Comparison of ENCODE assay signal across 2 cellular contexts in the genomic region with DNA sequence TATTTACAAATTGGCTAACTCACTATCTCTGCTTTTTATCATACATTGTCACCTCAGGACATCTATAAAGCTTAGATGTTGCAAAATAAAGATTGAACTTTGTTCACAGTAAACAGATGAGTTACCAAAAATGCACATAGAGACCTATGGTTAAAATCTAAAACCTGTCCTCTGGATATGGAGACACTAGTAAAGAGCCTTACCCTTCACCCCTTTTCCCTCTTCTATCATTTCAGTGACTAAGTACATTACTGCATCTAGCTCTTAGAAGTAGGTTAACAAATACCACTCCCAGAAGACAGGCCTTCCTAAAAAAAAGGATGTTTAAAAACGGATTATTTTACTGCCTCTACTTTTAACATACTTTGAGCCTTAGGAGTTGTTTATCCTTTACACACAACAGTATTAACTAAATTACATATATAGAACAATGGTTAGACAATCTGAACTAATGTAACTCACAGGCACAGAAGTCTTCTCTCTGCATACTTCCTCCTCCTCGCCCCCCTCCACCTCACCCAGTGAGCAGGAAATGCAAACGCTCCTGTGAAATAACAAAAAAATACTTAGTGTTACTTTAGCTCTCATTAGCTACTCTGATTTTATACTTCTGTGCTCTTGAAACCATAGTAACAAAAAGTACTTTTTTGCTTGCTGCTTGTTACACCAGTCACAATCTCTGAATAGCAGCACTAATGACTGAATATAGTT.
TF ChIP-seq lines count a peak whose summit lies in the region.

No MANE protein-coding gene starts in this region.

TF ChIP-seq in A549, 52 proteins besides CTCF, POLR2A, EP300 and RAD21 (continued from another document):
- TF ChIP-seq, protein P1, sequence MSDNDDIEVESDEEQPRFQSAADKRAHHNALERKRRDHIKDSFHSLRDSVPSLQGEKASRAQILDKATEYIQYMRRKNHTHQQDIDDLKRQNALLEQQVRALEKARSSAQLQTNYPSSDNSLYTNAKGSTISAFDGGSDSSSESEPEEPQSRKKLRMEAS (IDR thresholded peaks at IDR 0.05): no peak
- no peak for TF ChIP-seq SMC3 (IDR thresholded peaks at IDR 0.05)
- TF ChIP-seq HOXA7 (CRISPR knock-in tag; IDR thresholded peaks at IDR 0.05): no peak
- no peak for TF ChIP-seq JUN (IDR thresholded peaks at IDR 0.05)
- TF ChIP-seq, protein P2, sequence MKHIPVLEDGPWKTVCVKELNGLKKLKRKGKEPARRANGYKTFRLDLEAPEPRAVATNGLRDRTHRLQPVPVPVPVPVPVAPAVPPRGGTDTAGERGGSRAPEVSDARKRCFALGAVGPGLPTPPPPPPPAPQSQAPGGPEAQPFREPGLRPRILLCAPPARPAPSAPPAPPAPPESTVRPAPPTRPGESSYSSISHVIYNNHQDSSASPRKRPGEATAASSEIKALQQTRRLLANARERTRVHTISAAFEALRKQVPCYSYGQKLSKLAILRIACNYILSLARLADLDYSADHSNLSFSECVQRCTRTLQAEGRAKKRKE (CRISPR knock-in tag; IDR thresholded peaks at IDR 0.05; ENCODE audit: low read depth): no peak
- TF ChIP-seq TP53 (CRISPR knock-in tag; IDR thresholded peaks at IDR 0.05): no peak
- TF ChIP-seq CBX8 (IDR thresholded peaks at IDR 0.05): no peak
- TF ChIP-seq, protein P3, sequence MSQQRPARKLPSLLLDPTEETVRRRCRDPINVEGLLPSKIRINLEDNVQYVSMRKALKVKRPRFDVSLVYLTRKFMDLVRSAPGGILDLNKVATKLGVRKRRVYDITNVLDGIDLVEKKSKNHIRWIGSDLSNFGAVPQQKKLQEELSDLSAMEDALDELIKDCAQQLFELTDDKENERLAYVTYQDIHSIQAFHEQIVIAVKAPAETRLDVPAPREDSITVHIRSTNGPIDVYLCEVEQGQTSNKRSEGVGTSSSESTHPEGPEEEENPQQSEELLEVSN (IDR thresholded peaks at IDR 0.05; ENCODE audit: borderline replicate concordance, low read depth): no peak
- TF ChIP-seq, protein P4, sequence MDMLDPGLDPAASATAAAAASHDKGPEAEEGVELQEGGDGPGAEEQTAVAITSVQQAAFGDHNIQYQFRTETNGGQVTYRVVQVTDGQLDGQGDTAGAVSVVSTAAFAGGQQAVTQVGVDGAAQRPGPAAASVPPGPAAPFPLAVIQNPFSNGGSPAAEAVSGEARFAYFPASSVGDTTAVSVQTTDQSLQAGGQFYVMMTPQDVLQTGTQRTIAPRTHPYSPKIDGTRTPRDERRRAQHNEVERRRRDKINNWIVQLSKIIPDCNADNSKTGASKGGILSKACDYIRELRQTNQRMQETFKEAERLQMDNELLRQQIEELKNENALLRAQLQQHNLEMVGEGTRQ (IDR thresholded peaks at IDR 0.05): no peak
- TF ChIP-seq RFX5 (IDR thresholded peaks at IDR 0.05): no peak

TF ChIP-seq in GM23338, 12 proteins besides CTCF, POLR2A, EP300 and RAD21:
- TF ChIP-seq, protein P5, sequence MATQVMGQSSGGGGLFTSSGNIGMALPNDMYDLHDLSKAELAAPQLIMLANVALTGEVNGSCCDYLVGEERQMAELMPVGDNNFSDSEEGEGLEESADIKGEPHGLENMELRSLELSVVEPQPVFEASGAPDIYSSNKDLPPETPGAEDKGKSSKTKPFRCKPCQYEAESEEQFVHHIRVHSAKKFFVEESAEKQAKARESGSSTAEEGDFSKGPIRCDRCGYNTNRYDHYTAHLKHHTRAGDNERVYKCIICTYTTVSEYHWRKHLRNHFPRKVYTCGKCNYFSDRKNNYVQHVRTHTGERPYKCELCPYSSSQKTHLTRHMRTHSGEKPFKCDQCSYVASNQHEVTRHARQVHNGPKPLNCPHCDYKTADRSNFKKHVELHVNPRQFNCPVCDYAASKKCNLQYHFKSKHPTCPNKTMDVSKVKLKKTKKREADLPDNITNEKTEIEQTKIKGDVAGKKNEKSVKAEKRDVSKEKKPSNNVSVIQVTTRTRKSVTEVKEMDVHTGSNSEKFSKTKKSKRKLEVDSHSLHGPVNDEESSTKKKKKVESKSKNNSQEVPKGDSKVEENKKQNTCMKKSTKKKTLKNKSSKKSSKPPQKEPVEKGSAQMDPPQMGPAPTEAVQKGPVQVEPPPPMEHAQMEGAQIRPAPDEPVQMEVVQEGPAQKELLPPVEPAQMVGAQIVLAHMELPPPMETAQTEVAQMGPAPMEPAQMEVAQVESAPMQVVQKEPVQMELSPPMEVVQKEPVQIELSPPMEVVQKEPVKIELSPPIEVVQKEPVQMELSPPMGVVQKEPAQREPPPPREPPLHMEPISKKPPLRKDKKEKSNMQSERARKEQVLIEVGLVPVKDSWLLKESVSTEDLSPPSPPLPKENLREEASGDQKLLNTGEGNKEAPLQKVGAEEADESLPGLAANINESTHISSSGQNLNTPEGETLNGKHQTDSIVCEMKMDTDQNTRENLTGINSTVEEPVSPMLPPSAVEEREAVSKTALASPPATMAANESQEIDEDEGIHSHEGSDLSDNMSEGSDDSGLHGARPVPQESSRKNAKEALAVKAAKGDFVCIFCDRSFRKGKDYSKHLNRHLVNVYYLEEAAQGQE (IDR thresholded peaks at IDR 0.05; ENCODE audit: unreplicated experiment): no peak
- no peak for TF ChIP-seq EZH2 (IDR thresholded peaks at IDR 0.05; ENCODE audit: low read depth, unreplicated experiment)
- TF ChIP-seq ZNF331 (CRISPR knock-in tag; IDR thresholded peaks at IDR 0.05; ENCODE audit: low read depth): 0 out of 2 replicates have a peak, but pooled peaks have one; percentile 1
